In genomic region chr19:4556574-4557185, GRCh38 we compare ENCODE assay signal across 10 cellular contexts. TPM values are rescaled to one million over a fixed set of nuclear protein-coding genes. Genes with fewer than 3 reads are reported as not detected.
DNase-seq lines count a peak whose midpoint lies in the region; TF ChIP-seq lines count a peak whose summit lies in the region.
"Had no signal": no experiment of that assay in that cellular context is flagged by ENCODE, and none has a peak within 500 bp of the region (broad histone marks: within the 10 kb centered on the region; RNA-seq: fewer than 3 reads in every experiment).

No MANE protein-coding gene starts in this region.

- no peak overlapping the region for H4K5ac ChIP-seq in mesendoderm (ENCODE audit: low read length)

- no peak overlapping the region for H2BK120ac ChIP-seq in mesendoderm (ENCODE audit: low read depth, low read length)

- H3K9me3 ChIP-seq in WERI-Rb-1 (ENCODE audit: severe bottlenecking): no peaks in the 10 kb centered on the region
- H3K9me3 ChIP-seq: uterus had no signal

- H2BK5ac ChIP-seq in mesendoderm (ENCODE audit: low read length): no peak overlapping the region

- H3K4me2 ChIP-seq in mesendoderm (ENCODE audit: low read length): no peak overlapping the region

- H4K8ac ChIP-seq in mesendoderm (ENCODE audit: low read depth, low read length): no peak overlapping the region

- no peak overlapping the region for H3K27ac ChIP-seq in WERI-Rb-1
- H3K27ac ChIP-seq in mesendoderm (ENCODE audit: low read depth, low read length): no peak overlapping the region
- H3K27ac ChIP-seq: uterus had no signal

- H3K79me1 ChIP-seq in mesendoderm (ENCODE audit: low read length): no peaks in the 10 kb centered on the region

- no peaks in the 10 kb centered on the region for H3K79me2 ChIP-seq in mesendoderm (ENCODE audit: control insufficient read depth, insufficient read depth, low read length)

- no peak overlapping the region for H3K4me3 ChIP-seq in WERI-Rb-1 (ENCODE audit: low read depth, low read length)
- H3K4me3 ChIP-seq in mesendoderm (ENCODE audit: low read length): no peak overlapping the region
- H3K4me3 ChIP-seq: uterus had no signal

- no peaks in the 10 kb centered on the region for H3K4me1 ChIP-seq in mesendoderm (ENCODE audit: control insufficient read depth, low read depth, low read length)
- H3K4me1 ChIP-seq: uterus had no signal

- in situ Hi-C loops in G401 (cut with HindIII; ENCODE audit: low sequenced_read_pairs): no loop called here

- H3K9ac ChIP-seq in mesendoderm (ENCODE audit: low read length): no peak overlapping the region

- no peak overlapping the region for H3K4ac ChIP-seq in mesendoderm (ENCODE audit: low read depth, low read length)

- TF ChIP-seq CTCF in WERI-Rb-1 (IDR thresholded peaks at IDR 0.05; ENCODE audit: low read depth, low read length): no peak

- DNase-seq in EL (peak; percentile 53), LoVo (ENCODE audit: low spot score) (peak; percentile 64), WERI-Rb-1 (peak; percentile 52), mesendoderm (peak; percentile 62), foreskin melanocyte (no peak), activated gamma-delta T cell (lab: John Stamatoyannopoulos, UW) (no peak), G401 (ENCODE audit: low spot score) (no peak), putamen (ENCODE audit: low spot score) (no peak)
- DNase-seq: uterus had no signal

- H3K36me3 ChIP-seq in WERI-Rb-1 (peaks cover 52% of the 10 kb centered on the region), mesendoderm (ENCODE audit: control insufficient read depth, insufficient read depth, low read length) (no peaks in the 10 kb centered on the region)
- H3K36me3 ChIP-seq: uterus had no signal

- WGBS in mesendoderm (ENCODE audit: extremely low coverage, insufficient coverage, low lambda C conversion rate): no CpG with 5 or more reads among the region's 28 CpGs

- no peak overlapping the region for H2AK5ac ChIP-seq in mesendoderm (ENCODE audit: low read length)

- peak overlapping the region; percentile 34 for H3K56ac ChIP-seq in mesendoderm (ENCODE audit: low read length)

- H3K18ac ChIP-seq in mesendoderm (ENCODE audit: low read length): no peak overlapping the region

- H3K23ac ChIP-seq in mesendoderm (ENCODE audit: low read length): no peak overlapping the region

- no peaks in the 10 kb centered on the region for H3K27me3 ChIP-seq in WERI-Rb-1 (ENCODE audit: insufficient read depth, low read depth, severe bottlenecking)
- no peaks in the 10 kb centered on the region for H3K27me3 ChIP-seq in mesendoderm (ENCODE audit: insufficient read depth, low read length, poor library complexity)
- H3K27me3 ChIP-seq: uterus had no signal

- H2BK15ac ChIP-seq in mesendoderm (replicated peaks; ENCODE audit: low read depth): no peak overlapping the region

RNA-seq across cellular contexts. Expression of gene SEMA6B, which starts 2.8 kb away (rescaled TPM):
- polyA plus RNA-seq in mesendoderm (2013, experiment 1 of 2): 6.6 TPM
- polyA plus RNA-seq in mesendoderm (2013, experiment 2 of 2): 6.7 TPM
- total RNA-seq in G401 (2014; rRNA removed; shearing (Covaris generic)): 147 and 162 TPM in 2 replicates
- polyA plus RNA-seq: IgD-negative memory B cell had no signal

RNA-seq across cellular contexts. Expression of gene LRG1, which starts 16.8 kb away (rescaled TPM):
- 0.59 TPM for polyA plus RNA-seq in mesendoderm (2013, experiment 1 of 2)
- 0.42 TPM for polyA plus RNA-seq in mesendoderm (2013, experiment 2 of 2)
- 0.25 and 0.41 TPM in 2 replicates for total RNA-seq in G401 (2014; rRNA removed; shearing (Covaris generic))

RNA-seq across cellular contexts. Expression of gene PLIN5, which starts 21.7 kb away (rescaled TPM):
- 0.14 TPM for polyA plus RNA-seq in mesendoderm (2013, experiment 1 of 2)
- polyA plus RNA-seq in mesendoderm (2013, experiment 2 of 2): 0.24 TPM
- 3.5 TPM in 1 of 2 replicates, not detected in the other for total RNA-seq in G401 (2014; rRNA removed; shearing (Covaris generic))
- polyA plus RNA-seq: IgD-negative memory B cell had no signal

RNA-seq across cellular contexts. Expression of gene PLIN4, which starts 38.4 kb away (rescaled TPM):
- 0.01 TPM for polyA plus RNA-seq in mesendoderm (2013, experiment 1 of 2)
- 0.04 TPM for polyA plus RNA-seq in mesendoderm (2013, experiment 2 of 2)
- 0.18 and 0.34 TPM in 2 replicates for total RNA-seq in G401 (2014; rRNA removed; shearing (Covaris generic))

Comparison
In these comparisons a context has a peak if more than half of its experiments do, and no peak if none do; other contexts are left out.
1. DNase-seq: peak in EL (single experiment), LoVo (single experiment), WERI-Rb-1 (single experiment) and mesendoderm (single experiment); none in foreskin melanocyte (single experiment), activated gamma-delta T cell (single experiment), G401 (single experiment) and putamen (single experiment).